ENCODE assay signal across 14 cellular contexts in genomic region chr15:65450556-65450955, GRCh38. TPM values are rescaled to one million over a fixed set of nuclear protein-coding genes. Genes with fewer than 3 reads are reported as not detected.
DNase-seq lines count a peak whose midpoint lies in the region; ATAC-seq and TF ChIP-seq lines count a peak whose summit lies in the region.
"Had no signal": no experiment of that assay in that cellular context is flagged by ENCODE, and none has a peak within 500 bp of the region (broad histone marks: within the 10 kb centered on the region; RNA-seq: fewer than 3 reads in every experiment).

No MANE protein-coding gene starts in this region.

- POLR2A ChIA-PET in activated naive CD8-positive, alpha-beta T cell treated with anti-CD3 and anti-CD28 coated beads, Interleukin-2, amount 10 ng/mL, durations not matched to agents 7 days and 5 days (lab: Charles Lee), result no interaction called here
- POLR2A ChIA-PET in naive thymus-derived CD4-positive, alpha-beta T cell (lab: Charles Lee), result no interaction called here

- no peak for ATAC-seq in activated naive CD8-positive, alpha-beta T cell treated with anti-CD3 and anti-CD28 coated beads, Interleukin-2, amount 10 ng/mL, durations not matched to agents 7 days and 5 days (ENCODE audit: low read depth)
- ATAC-seq in activated naive CD8-positive, alpha-beta T cell treated with anti-CD3 and anti-CD28 coated beads, Interleukin-2, amount 50 U/mL, for 24 hours, result no peak
- ATAC-seq in naive thymus-derived CD4-positive, alpha-beta T cell, result no peak
- no peak for ATAC-seq in GM18870 (IDR thresholded peaks at IDR 0.05; ENCODE audit: unreplicated experiment)

- peaks cover 9 to 63% (median 13%) of the 10 kb centered on the region in 3 experiments for H3K36me3 ChIP-seq in naive thymus-derived CD4-positive, alpha-beta T cell (ENCODE audit: control insufficient read depth in 2 of 3, insufficient read depth in 3 of 3, low read length in 3 of 3)

- H3K36me3 Mint-ChIP-seq in activated naive CD8-positive, alpha-beta T cell treated with anti-CD3 and anti-CD28 coated beads, Interleukin-2, amount 10 ng/mL, durations not matched to agents 7 days and 5 days, result peaks cover 13% of the 10 kb centered on the region
- peaks cover 23% of the 10 kb centered on the region for H3K36me3 Mint-ChIP-seq in activated naive CD8-positive, alpha-beta T cell treated with anti-CD3 and anti-CD28 coated beads, Interleukin-2, amount 50 U/mL, for 24 hours (ENCODE audit: low read depth)
- H3K36me3 Mint-ChIP-seq in naive thymus-derived CD4-positive, alpha-beta T cell, result peaks cover 10 to 35% (median 19%) of the 10 kb centered on the region in 5 donors
- H3K36me3 Mint-ChIP-seq in CD14-positive monocyte, result peaks cover 56 to 78% of the 10 kb centered on the region in 2 donors

- CTCF ChIA-PET in naive thymus-derived CD4-positive, alpha-beta T cell (lab: Charles Lee), result no interaction called here

- H3K9me3 ChIP-seq in naive thymus-derived CD4-positive, alpha-beta T cell (ENCODE audit: control insufficient read depth in 2 of 3, low read length in 3 of 3), result no peaks in the 10 kb centered on the region
- H3K9me3 ChIP-seq: BLaER1 had no signal

- H3K4me3 ChIP-seq in naive thymus-derived CD4-positive, alpha-beta T cell (ENCODE audit: low read length), result no peak overlapping the region
- H3K4me3 ChIP-seq: BLaER1 had no signal

- no peaks in the 10 kb centered on the region for H3K9me3 Mint-ChIP-seq in activated naive CD8-positive, alpha-beta T cell treated with anti-CD3 and anti-CD28 coated beads, Interleukin-2, amount 10 ng/mL, durations not matched to agents 7 days and 5 days
- no peaks in the 10 kb centered on the region for H3K9me3 Mint-ChIP-seq in activated naive CD8-positive, alpha-beta T cell treated with anti-CD3 and anti-CD28 coated beads, Interleukin-2, amount 50 U/mL, for 24 hours
- H3K9me3 Mint-ChIP-seq in naive thymus-derived CD4-positive, alpha-beta T cell, result no peaks in the 10 kb centered on the region
- H3K9me3 Mint-ChIP-seq in CD14-positive monocyte, result no peaks in the 10 kb centered on the region
- H3K9me3 Mint-ChIP-seq: CD4-positive, CD25-positive, alpha-beta regulatory T cell had no signal

- no peaks in the 10 kb centered on the region for H3K4me1 ChIP-seq in naive thymus-derived CD4-positive, alpha-beta T cell (ENCODE audit: control insufficient read depth in 2 of 2, insufficient read depth in 2 of 2, low read length in 2 of 2)
- H3K4me1 ChIP-seq: BLaER1 had no signal

- no peak for TF ChIP-seq CTCF in CD14-positive monocyte (IDR thresholded peaks at IDR 0.05)

- no peaks in the 10 kb centered on the region for H3K27me3 Mint-ChIP-seq in activated naive CD8-positive, alpha-beta T cell treated with anti-CD3 and anti-CD28 coated beads, Interleukin-2, amount 10 ng/mL, durations not matched to agents 7 days and 5 days
- no peaks in the 10 kb centered on the region for H3K27me3 Mint-ChIP-seq in activated naive CD8-positive, alpha-beta T cell treated with anti-CD3 and anti-CD28 coated beads, Interleukin-2, amount 50 U/mL, for 24 hours
- H3K27me3 Mint-ChIP-seq in naive thymus-derived CD4-positive, alpha-beta T cell, result no peaks in the 10 kb centered on the region
- H3K27me3 Mint-ChIP-seq in CD14-positive monocyte (ENCODE audit: low read depth in 3 of 3), result no peaks in the 10 kb centered on the region
- H3K27me3 Mint-ChIP-seq: CD4-positive, CD25-positive, alpha-beta regulatory T cell had no signal

- DNase-seq in NCI-H2171 treated with DMSO at 0.1 percent for 48 hours (lab: John Stamatoyannopoulos, UW) (peak; percentile 18), NCI-H2171 (lab: John Stamatoyannopoulos, UW) (no peak), CD14-positive monocyte (ENCODE audit: low spot score) (no peak)
- no peak for DNase-seq in activated naive CD8-positive, alpha-beta T cell treated with anti-CD3 and anti-CD28 coated beads, Interleukin-2, amount 10 ng/mL, durations not matched to agents 7 days and 5 days
- no peak for DNase-seq in activated naive CD8-positive, alpha-beta T cell treated with anti-CD3 and anti-CD28 coated beads, Interleukin-2, amount 50 U/mL, for 24 hours
- no peak for DNase-seq in naive thymus-derived CD4-positive, alpha-beta T cell
- DNase-seq: 8988T; AML-193; CD4-positive, CD25-positive, alpha-beta regulatory T cell; DMS53; GF-D8; HCEC 1CT had no signal

- no peak overlapping the region for H3K4me3 Mint-ChIP-seq in activated naive CD8-positive, alpha-beta T cell treated with anti-CD3 and anti-CD28 coated beads, Interleukin-2, amount 10 ng/mL, durations not matched to agents 7 days and 5 days
- no peak overlapping the region for H3K4me3 Mint-ChIP-seq in activated naive CD8-positive, alpha-beta T cell treated with anti-CD3 and anti-CD28 coated beads, Interleukin-2, amount 50 U/mL, for 24 hours
- no peak overlapping the region for H3K4me3 Mint-ChIP-seq in naive thymus-derived CD4-positive, alpha-beta T cell
- H3K4me3 Mint-ChIP-seq in CD14-positive monocyte, result no peak overlapping the region
- H3K4me3 Mint-ChIP-seq: CD4-positive, CD25-positive, alpha-beta regulatory T cell had no signal

- peak overlapping the region; percentile 43 for H3K27ac Mint-ChIP-seq in activated naive CD8-positive, alpha-beta T cell treated with anti-CD3 and anti-CD28 coated beads, Interleukin-2, amount 10 ng/mL, durations not matched to agents 7 days and 5 days
- H3K27ac Mint-ChIP-seq in activated naive CD8-positive, alpha-beta T cell treated with anti-CD3 and anti-CD28 coated beads, Interleukin-2, amount 50 U/mL, for 24 hours, result no peak overlapping the region
- H3K27ac Mint-ChIP-seq in naive thymus-derived CD4-positive, alpha-beta T cell, result peak overlapping the region in 1 of 9 donors; percentile 14
- H3K27ac Mint-ChIP-seq in CD14-positive monocyte, result no peak overlapping the region
- H3K27ac Mint-ChIP-seq: CD4-positive, CD25-positive, alpha-beta regulatory T cell had no signal

- H3K27ac ChIP-seq in naive thymus-derived CD4-positive, alpha-beta T cell (ENCODE audit: low read depth, low read length), result peak overlapping the region; percentile 14
- H3K27ac ChIP-seq: BLaER1 had no signal

- intact Hi-C loops in naive thymus-derived CD4-positive, alpha-beta T cell (cut with micrococcal nuclease), result no loop called here
- intact Hi-C loops in CD14-positive monocyte (cut with micrococcal nuclease), result no loop called here

- H3K4me1 Mint-ChIP-seq in activated naive CD8-positive, alpha-beta T cell treated with anti-CD3 and anti-CD28 coated beads, Interleukin-2, amount 10 ng/mL, durations not matched to agents 7 days and 5 days, result no peaks in the 10 kb centered on the region
- H3K4me1 Mint-ChIP-seq in activated naive CD8-positive, alpha-beta T cell treated with anti-CD3 and anti-CD28 coated beads, Interleukin-2, amount 50 U/mL, for 24 hours, result no peaks in the 10 kb centered on the region
- no peaks in the 10 kb centered on the region for H3K4me1 Mint-ChIP-seq in naive thymus-derived CD4-positive, alpha-beta T cell
- peaks cover 3% of the 10 kb centered on the region for H3K4me1 Mint-ChIP-seq in CD14-positive monocyte

- no peaks in the 10 kb centered on the region for H3K27me3 ChIP-seq in naive thymus-derived CD4-positive, alpha-beta T cell (ENCODE audit: control insufficient read depth in 2 of 2, insufficient read depth in 2 of 2, low read length in 2 of 2)
- H3K27me3 ChIP-seq: BLaER1 had no signal

RNA-seq across cellular contexts. Expression of gene IGDCC4, which starts 27.8 kb away (rescaled TPM):
- total RNA-seq in activated naive CD8-positive, alpha-beta T cell treated with anti-CD3 and anti-CD28 coated beads, Interleukin-2, amount 10 ng/mL, durations not matched to agents 7 days and 5 days, result under 1 TPM; 0.06 to 0.14 TPM
- under 1 TPM in 4 of 5 experiments, not detected in 1; 0.08 to 0.34 (median 0.14) TPM for total RNA-seq in naive thymus-derived CD4-positive, alpha-beta T cell
- under 1 TPM in 1 of 2 donors, not detected in 1; 0.12 TPM for polyA plus RNA-seq in naive thymus-derived CD4-positive, alpha-beta T cell
- not detected for polyA plus RNA-seq in CD14-positive monocyte
